1 cellular context compared by ENCODE assay signal in the genomic region with DNA sequence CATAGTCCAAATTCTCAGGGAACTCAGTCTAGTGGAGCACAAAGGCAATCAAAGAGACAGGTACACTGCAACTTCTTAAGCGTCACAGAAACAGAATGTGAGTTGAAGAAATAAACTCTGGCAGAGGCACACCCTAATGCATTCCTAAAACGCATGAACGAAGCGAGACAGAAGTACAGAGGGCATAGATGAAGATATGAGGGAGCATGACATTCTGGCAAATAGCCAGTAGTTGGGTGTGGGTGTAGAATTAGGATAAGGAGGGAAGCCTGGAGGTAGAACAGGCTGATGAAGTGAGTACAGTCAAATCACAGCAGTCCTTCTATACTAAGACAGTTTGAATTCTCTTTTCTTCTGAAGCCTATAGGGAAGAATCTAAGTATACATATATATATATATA.
TF ChIP-seq lines count a peak whose summit lies in the region.

No MANE protein-coding gene starts in this region.

TF ChIP-seq in SK-N-SH, 30 proteins besides CTCF, POLR2A, EP300 and RAD21 (continued from another document):
- TF ChIP-seq SMC3 (IDR thresholded peaks at IDR 0.05; ENCODE audit: low read depth, low read length): no peak
- TF ChIP-seq, protein P1, sequence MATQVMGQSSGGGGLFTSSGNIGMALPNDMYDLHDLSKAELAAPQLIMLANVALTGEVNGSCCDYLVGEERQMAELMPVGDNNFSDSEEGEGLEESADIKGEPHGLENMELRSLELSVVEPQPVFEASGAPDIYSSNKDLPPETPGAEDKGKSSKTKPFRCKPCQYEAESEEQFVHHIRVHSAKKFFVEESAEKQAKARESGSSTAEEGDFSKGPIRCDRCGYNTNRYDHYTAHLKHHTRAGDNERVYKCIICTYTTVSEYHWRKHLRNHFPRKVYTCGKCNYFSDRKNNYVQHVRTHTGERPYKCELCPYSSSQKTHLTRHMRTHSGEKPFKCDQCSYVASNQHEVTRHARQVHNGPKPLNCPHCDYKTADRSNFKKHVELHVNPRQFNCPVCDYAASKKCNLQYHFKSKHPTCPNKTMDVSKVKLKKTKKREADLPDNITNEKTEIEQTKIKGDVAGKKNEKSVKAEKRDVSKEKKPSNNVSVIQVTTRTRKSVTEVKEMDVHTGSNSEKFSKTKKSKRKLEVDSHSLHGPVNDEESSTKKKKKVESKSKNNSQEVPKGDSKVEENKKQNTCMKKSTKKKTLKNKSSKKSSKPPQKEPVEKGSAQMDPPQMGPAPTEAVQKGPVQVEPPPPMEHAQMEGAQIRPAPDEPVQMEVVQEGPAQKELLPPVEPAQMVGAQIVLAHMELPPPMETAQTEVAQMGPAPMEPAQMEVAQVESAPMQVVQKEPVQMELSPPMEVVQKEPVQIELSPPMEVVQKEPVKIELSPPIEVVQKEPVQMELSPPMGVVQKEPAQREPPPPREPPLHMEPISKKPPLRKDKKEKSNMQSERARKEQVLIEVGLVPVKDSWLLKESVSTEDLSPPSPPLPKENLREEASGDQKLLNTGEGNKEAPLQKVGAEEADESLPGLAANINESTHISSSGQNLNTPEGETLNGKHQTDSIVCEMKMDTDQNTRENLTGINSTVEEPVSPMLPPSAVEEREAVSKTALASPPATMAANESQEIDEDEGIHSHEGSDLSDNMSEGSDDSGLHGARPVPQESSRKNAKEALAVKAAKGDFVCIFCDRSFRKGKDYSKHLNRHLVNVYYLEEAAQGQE (IDR thresholded peaks at IDR 0.05; ENCODE audit: low read depth, low read length): no peak
